ENCODE assay signal across 21 cellular contexts in the genomic region with DNA sequence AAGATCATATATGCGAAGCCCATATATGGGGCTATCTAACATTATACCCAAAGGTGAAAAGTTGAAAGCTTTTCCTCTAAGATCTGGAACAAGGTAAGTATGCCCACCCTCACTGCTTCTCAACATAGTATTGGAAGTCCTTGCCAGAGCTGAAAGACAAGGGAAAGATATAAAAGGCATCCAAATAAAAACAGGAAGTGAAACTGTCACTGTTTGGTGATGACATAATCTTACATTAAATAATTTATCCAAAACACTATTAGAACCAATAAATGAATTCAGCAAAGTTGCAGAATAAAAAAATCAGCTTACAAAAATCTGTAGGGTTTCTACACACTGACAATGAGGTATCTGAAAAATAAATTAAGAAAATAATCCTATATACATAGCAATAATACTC.
"Had no signal": no experiment of that assay in that cellular context is flagged by ENCODE, and none has a peak within 500 bp of the region (broad histone marks: within the 10 kb centered on the region; RNA-seq: fewer than 3 reads in every experiment).

No MANE protein-coding gene starts in this region.

- H3K4me3 ChIP-seq: dorsolateral prefrontal cortex, heart right ventricle, mucosa of descending colon, sigmoid colon, skin epidermis, stomach, thoracic aorta, transverse colon had no signal

- H3K9me3 ChIP-seq: heart right ventricle, mucosa of descending colon, sigmoid colon, stomach, thoracic aorta, transverse colon had no signal

- H3K4me3 Mint-ChIP-seq: natural killer cell, neural crest cell had no signal

- H3K4me1 Mint-ChIP-seq: natural killer cell had no signal

- DNase-seq: cortex of kidney; dorsolateral prefrontal cortex; effector CD8-positive, alpha-beta T cell; heart right ventricle; hypothalamus; kidney glomerular epithelial cell; mammary epithelial cell; mucosa of descending colon; natural killer cell; posterior cingulate gyrus; sigmoid colon; stimulated activated CD4-positive, alpha-beta T cell treated with anti-CD3 and anti-CD28 coated beads, Interleukin-2, amount 100 ng/mL, for 24 hours; stimulated activated CD4-positive, alpha-beta T cell treated with anti-CD3 and anti-CD28 coated beads, Interleukin-4, amount 100 ng/mL, for 4 hours; stimulated activated naive CD4-positive, alpha-beta T cell; stomach; substantia nigra; transverse colon had no signal

- H3K4me1 ChIP-seq: heart right ventricle, sigmoid colon, stomach, transverse colon had no signal

- H3K27ac ChIP-seq: dorsolateral prefrontal cortex, heart right ventricle, sigmoid colon, stomach, thoracic aorta, transverse colon had no signal

- H3K36me3 ChIP-seq: heart right ventricle, sigmoid colon, stomach, thoracic aorta, transverse colon had no signal

- ATAC-seq: esophagus mucosa, heart right ventricle, mucosa of descending colon, natural killer cell had no signal

- H3K36me3 Mint-ChIP-seq: natural killer cell had no signal

- H3K27ac Mint-ChIP-seq: natural killer cell had no signal

- H3K9me3 Mint-ChIP-seq: natural killer cell had no signal
